Comparison of ENCODE assay signal across 5 cellular contexts in genomic region chr22:38359817-38360216, GRCh38. TPM values are rescaled to one million over a fixed set of nuclear protein-coding genes. Genes with fewer than 3 reads are reported as not detected.
DNase-seq lines count a peak whose midpoint lies in the region; ATAC-seq, FAIRE-seq and TF ChIP-seq lines count a peak whose summit lies in the region.
"Not testable (repeated sequence)": the region's sequence is repeated elsewhere in the genome, so short reads cannot be mapped to it uniquely, and the experiment has no call there.

No MANE protein-coding gene starts in this region.

- H2AFZ ChIP-seq in PC-9; GM12878 (ENCODE audit: control insufficient read depth, low read depth, low read length): not testable (repeated sequence)

- not testable (repeated sequence) for ATAC-seq in T-helper 17 cell; GM12878; memory B cell (ENCODE audit: low read depth)

- CTCF ChIA-PET in PC-9 (lab: Charles Lee); GM12878 (lab: Yijun Ruan, JAX): not testable (repeated sequence)

- in situ Hi-C loops in GM12878 (cut with MboI): not testable (repeated sequence)

- H3K27me3 ChIP-seq in PC-9 (ENCODE audit: insufficient read depth, low read depth); GM12878 (replicated peaks in 1 of 2; ENCODE audit: control insufficient read depth in 2 of 2, insufficient read depth in 2 of 2, low read length in 1 of 2); neutrophil: not testable (repeated sequence)

- not testable (repeated sequence) for H3K4me1 Mint-ChIP-seq in T-helper 17 cell, memory B cell

- intact Hi-C loops in PC-9 (cut with micrococcal nuclease; ENCODE audit: unreplicated experiment): not testable (repeated sequence)
- intact Hi-C loops in GM12878 (cut with micrococcal nuclease; ENCODE audit: unreplicated experiment): loop anchor here (10.0 kb wide), 1 partner anchor 245 kb away; the partner anchor contains the start of gene BAIAP2L2

- not testable (repeated sequence) for H3K4me3 ChIP-seq in PC-9; GM12878; neutrophil (ENCODE audit: low read depth in 1 of 2, low read length in 1 of 2)

- H3K4me3 Mint-ChIP-seq in T-helper 17 cell, memory B cell: not testable (repeated sequence)

- 100% methylated on average over 1 of the region's 1 CpG for WGBS in GM12878 (ENCODE audit: insufficient coverage, insufficient replicate concordance, low lambda C conversion rate, missing lambda C conversion rate)

- H3K27ac Mint-ChIP-seq in T-helper 17 cell: peak overlapping the region; percentile 43
- peak overlapping the region; percentile 41 for H3K27ac Mint-ChIP-seq in memory B cell

- TF ChIP-seq POLR2A in GM12878 (IDR thresholded peaks at IDR 0.05; ENCODE audit: low read depth, low read length): not testable (repeated sequence)

- not testable (repeated sequence) for H3K9ac ChIP-seq in GM12878 (ENCODE audit: control insufficient read depth, insufficient read depth, low read length)

- RAD21 ChIA-PET in GM12878 (lab: Charles Lee; ENCODE audit: unreplicated experiment): not testable (repeated sequence)

- DNase-seq in PC-9; T-helper 17 cell; GM12878 (ENCODE audit: low read depth, low spot score); memory B cell (ENCODE audit: low spot score in 2 of 2): not testable (repeated sequence)

- H3K36me3 Mint-ChIP-seq in T-helper 17 cell (ENCODE audit: low read depth); memory B cell: not testable (repeated sequence)

- TF ChIP-seq CTCF in PC-9 (conservative IDR thresholded peaks at IDR 0.05); GM12878 (IDR thresholded peaks at IDR 0.05 in 2 of 3, conservative IDR thresholded peaks at IDR 0.05 in 1 of 3; ENCODE audit: control insufficient read depth in 2 of 3, extremely low read depth in 1 of 3, insufficient read depth in 1 of 3, low read depth in 3 of 3, low read length in 3 of 3); neutrophil (IDR thresholded peaks at IDR 0.05): not testable (repeated sequence)

- not testable (repeated sequence) for H4K20me1 ChIP-seq in PC-9 (ENCODE audit: insufficient read depth); GM12878 (ENCODE audit: control insufficient read depth, insufficient read depth)

- TF ChIP-seq EP300 in GM12878 (IDR thresholded peaks at IDR 0.05; ENCODE audit: borderline replicate concordance in 1 of 2, control insufficient read depth in 1 of 2, low read depth in 2 of 2, low read length in 2 of 2): not testable (repeated sequence)

- H3K27ac ChIP-seq in PC-9: peak overlapping the region; percentile 70
- not testable (repeated sequence) for H3K27ac ChIP-seq in GM12878 (ENCODE audit: control insufficient read depth, insufficient read depth)
- peak overlapping the region; percentile 82 for H3K27ac ChIP-seq in neutrophil

- not testable (repeated sequence) for FAIRE-seq in GM12878 (lab: Jason Lieb, UNC)

- not testable (repeated sequence) for TF ChIP-seq RAD21 in GM12878 (IDR thresholded peaks at IDR 0.05; ENCODE audit: insufficient read depth, low read depth, low read length)

- not testable (repeated sequence) for H3K27me3 Mint-ChIP-seq in T-helper 17 cell, memory B cell

- SMC1A ChIA-PET in GM12878 (lab: Charles Lee; ENCODE audit: uncharacterized antibody, unreplicated experiment): not testable (repeated sequence)

- H3K4me2 ChIP-seq in PC-9: 0 out of 2 replicates have a peak overlapping the region, but pooled peaks have one; percentile 30
- not testable (repeated sequence) for H3K4me2 ChIP-seq in GM12878 (ENCODE audit: control insufficient read depth, insufficient read depth)

- not testable (repeated sequence) for H3K9me2 ChIP-seq in PC-9 (ENCODE audit: insufficient read depth)

- not testable (repeated sequence) for H3K79me2 ChIP-seq in PC-9 (ENCODE audit: low read depth); GM12878 (ENCODE audit: control insufficient read depth, insufficient read depth, low read length)

- BruUV-seq in PC-9 (replicated peaks; lab: Mats Ljungman, UMichigan): not testable (repeated sequence)
- TSS peak; percentile 42 for BruUV-seq in GM12878 (replicated peaks; lab: Mats Ljungman, UMichigan)

- H3K9me3 Mint-ChIP-seq in memory B cell: not testable (repeated sequence)

- H3K4me1 ChIP-seq in PC-9 (replicated peaks; ENCODE audit: insufficient read depth): peaks cover 16% of the 10 kb centered on the region
- H3K4me1 ChIP-seq in GM12878 (ENCODE audit: control insufficient read depth, insufficient read depth, low read length): not testable (repeated sequence)
- peaks cover 17 to 28% of the 10 kb centered on the region in 2 experiments for H3K4me1 ChIP-seq in neutrophil (ENCODE audit: control insufficient read depth in 1 of 2, insufficient read depth in 1 of 2, low read depth in 1 of 2, low read length in 1 of 2)

- H3K9me3 ChIP-seq in PC-9 (ENCODE audit: insufficient read depth, low read depth); T-helper 17 cell (ENCODE audit: control insufficient read depth, low read length, poor library complexity, severe bottlenecking); GM12878 (replicated peaks; ENCODE audit: control insufficient read depth, insufficient read depth, low read length); neutrophil: not testable (repeated sequence)

- peaks cover 12% of the 10 kb centered on the region; the same call in 1 of the 2 replicates for H3F3A ChIP-seq in PC-9 (ENCODE audit: insufficient read depth, low read depth)

- H3K36me3 ChIP-seq in PC-9 (ENCODE audit: low read depth); GM12878 (ENCODE audit: control insufficient read depth in 2 of 2, insufficient read depth in 2 of 2, low read length in 1 of 2): not testable (repeated sequence)
- peaks cover 14% of the 10 kb centered on the region for H3K36me3 ChIP-seq in neutrophil

- POLR2A ChIA-PET in PC-9 (lab: Charles Lee; ENCODE audit: unreplicated experiment); GM12878 (lab: Charles Lee): not testable (repeated sequence)

RNA-seq across cellular contexts. Expression of gene CSNK1E, which starts 42.6 kb away (rescaled TPM):
- total RNA-seq in PC-9 (2021) (331 and 348 TPM in 2 replicates), T-helper 17 cell (100 to 1,000 TPM; 157 to 174 TPM), GM12878 (2014; rRNA removed) (78.7 and 88.5 TPM in 2 replicates), GM12878 (2014; rRNA removed; fragmentation: Illumina TruSeq; extraction: Trizol) (48.3 and 51.6 TPM in 2 replicates), GM12878 (2021) (89.9 and 98.8 TPM in 2 replicates)
- 185 TPM in 2 replicates for total RNA-seq in GM12878 (2013; cell fraction: nucleolus; rRNA removed)
- 28.7 TPM for polyA plus RNA-seq in GM12878 (2011; ENCODE audit: low read depth)
- polyA plus RNA-seq in GM12878 (2011; rRNA removed) (47.6 and 79.5 TPM in 2 replicates), GM12878 (2014; fragmentation: Illumina TruSeq; extraction: Trizol) (52.4 and 78.3 TPM in 2 replicates), GM12878 (2014; fragmentation: Nextera tagmentation; extraction: Ambion mirVana) (10 to 100 TPM in 1 of 2 experiments, 1 to 10 TPM in 1; 5.9 to 12.6 TPM), GM12878 (2014; rRNA removed) (103 and 107 TPM in 2 replicates), GM12878 (2016; fragmentation: Nextera tagmentation; extraction: Ambion mirVana) (10 to 100 TPM; 17.3 to 18.5 TPM)
- polyA plus RNA-seq in GM12878 (2011; cell fraction: cytosol; rRNA removed): 90.3 and 119 TPM in 2 replicates
- polyA plus RNA-seq in GM12878 (2011; cell fraction: nucleus; rRNA removed): 145 and 172 TPM in 2 replicates
- 56.9 and 63.0 TPM in 2 replicates for polyA plus RNA-seq in GM12878 (2012)
- 56.9 and 94.5 TPM in 2 replicates for polyA minus RNA-seq in GM12878 (2011; rRNA and poly(A)+ RNA removed)
- polyA minus RNA-seq in GM12878 (2011; cell fraction: cytosol; rRNA and poly(A)+ RNA removed): 34.5 and 38.5 TPM in 2 replicates
- polyA minus RNA-seq in GM12878 (2011; cell fraction: nucleus; rRNA and poly(A)+ RNA removed): 28.9 and 42.1 TPM in 2 replicates
